20 cellular contexts compared by ENCODE assay signal in genomic region chr16:1261131-1261917, GRCh38. TPM values are rescaled to one million over a fixed set of nuclear protein-coding genes. Genes with fewer than 3 reads are reported as not detected.
DNase-seq lines count a peak whose midpoint lies in the region; ATAC-seq and TF ChIP-seq lines count a peak whose summit lies in the region.
"Had no signal": no experiment of that assay in that cellular context is flagged by ENCODE, and none has a peak within 500 bp of the region (broad histone marks: within the 10 kb centered on the region; RNA-seq: fewer than 3 reads in every experiment).

No MANE protein-coding gene starts in this region.

- no peak for TF ChIP-seq CTCF in esophagus squamous epithelium (IDR thresholded peaks at IDR 0.05)

- H3K27me3 ChIP-seq in HUES6 (ENCODE audit: control insufficient read depth, insufficient read depth, low read length) (peaks cover 70% of the 10 kb centered on the region), NT2/D1 (ENCODE audit: insufficient read depth, insufficient read length) (peaks cover 56% of the 10 kb centered on the region), esophagus squamous epithelium (peaks cover 0 to 84% (median 21%) of the 10 kb centered on the region in 4 donors)

- H3K9ac ChIP-seq in HUES6 (ENCODE audit: low read length) (no peak overlapping the region), NT2/D1 (ENCODE audit: insufficient read length, low read depth) (peak overlapping the region; percentile 44)

- ATAC-seq in SK-N-SH treated with all-trans-retinoic acid at 6 μM for 48 hours (no peak), GM18867 (IDR thresholded peaks at IDR 0.05; ENCODE audit: unreplicated experiment) (no peak)
- ATAC-seq: body of pancreas, esophagus mucosa, HCT116 had no signal

- no peaks in the 10 kb centered on the region for H3K36me3 ChIP-seq in HUES6 (ENCODE audit: control insufficient read depth, insufficient read depth, low read length)
- no peaks in the 10 kb centered on the region for H3K36me3 ChIP-seq in NT2/D1 (ENCODE audit: insufficient read depth, insufficient read length, low read length)
- no peaks in the 10 kb centered on the region for H3K36me3 ChIP-seq in esophagus squamous epithelium
- H3K36me3 ChIP-seq: sigmoid colon had no signal

- intact Hi-C loops in esophagus squamous epithelium (cut with DNase I): loop anchor here (10.0 kb wide), 1 partner anchor 787 kb away; no protein-coding TSS in a partner anchor

- peaks cover 3% of the 10 kb centered on the region; the same call in 1 of the 2 replicates for H3K4me1 ChIP-seq in HUES6 (ENCODE audit: control insufficient read depth, insufficient read depth, low read length)
- no peaks in the 10 kb centered on the region for H3K4me1 ChIP-seq in NT2/D1 (ENCODE audit: insufficient read depth, insufficient read length)
- peaks cover 5 to 18% (median 9%) of the 10 kb centered on the region in 3 donors for H3K4me1 ChIP-seq in esophagus squamous epithelium

- H3K27ac ChIP-seq in HUES6 (ENCODE audit: low read depth, low read length): no peak overlapping the region
- no peak overlapping the region for H3K27ac ChIP-seq in esophagus squamous epithelium
- H3K27ac ChIP-seq: body of pancreas, sigmoid colon had no signal

- H3K4me3 ChIP-seq in HUES6 (ENCODE audit: low read depth, low read length) (peak overlapping the region; percentile 38; the same call in 1 of the 2 replicates), NT2/D1 (ENCODE audit: insufficient read length, low read depth) (peak overlapping the region; percentile 4), esophagus squamous epithelium (no peak overlapping the region)
- H3K4me3 ChIP-seq: body of pancreas, sigmoid colon had no signal

- H3K9me3 ChIP-seq in HUES6 (ENCODE audit: control insufficient read depth, insufficient read depth, low read depth, low read length): peaks cover 10% of the 10 kb centered on the region; the same call in 1 of the 2 replicates
- no peaks in the 10 kb centered on the region for H3K9me3 ChIP-seq in NT2/D1 (ENCODE audit: insufficient read depth, low read length)
- H3K9me3 ChIP-seq in esophagus squamous epithelium: no peaks in the 10 kb centered on the region
- H3K9me3 ChIP-seq: body of pancreas, sigmoid colon had no signal

- WGBS in esophagus squamous epithelium, 2 donors: 30 to 41% methylated on average over 4 to 5 of the region's 48 CpGs

- DNase-seq in EL (peak; percentile 11), NT2/D1 (ENCODE audit: low read depth, low spot score) (no peak), kidney tubule cell (ENCODE audit: low spot score) (peak; percentile 49), NCI-H1092 treated with DMSO at 0.1 percent for 48 hours (lab: John Stamatoyannopoulos, UW) (no peak), esophagus squamous epithelium (lab: John Stamatoyannopoulos, UW) (no peak)
- DNase-seq: activated naive CD4-positive, alpha-beta T cell treated with Interleukin-2 at 50 U/mL for 16 hours; body of pancreas; DMS79; KG1; NCI-H1694 treated with DMSO at 0.1 percent for 48 hours; occipital lobe; SHP77; sigmoid colon had no signal

- no peak for TF ChIP-seq POLR2A in esophagus squamous epithelium (IDR thresholded peaks at IDR 0.05)

TF ChIP-seq in SK-N-SH treated with all-trans-retinoic acid at 6 μM for 48 hours, 23 proteins besides CTCF, POLR2A, EP300 and RAD21:
- no peak for TF ChIP-seq ESRRG (CRISPR knock-in tag; IDR thresholded peaks at IDR 0.05)
- no peak for TF ChIP-seq TCF4 (CRISPR knock-in tag; IDR thresholded peaks at IDR 0.05; ENCODE audit: borderline replicate concordance)
- no peak for TF ChIP-seq ZNF70 (CRISPR knock-in tag; IDR thresholded peaks at IDR 0.05)
- TF ChIP-seq TSHZ2 (CRISPR knock-in tag; IDR thresholded peaks at IDR 0.05): no peak
- no peak for TF ChIP-seq POU6F1 (CRISPR knock-in tag; IDR thresholded peaks at IDR 0.05; ENCODE audit: borderline replicate concordance, low read depth)
- no peak for TF ChIP-seq CREB5 (CRISPR knock-in tag; IDR thresholded peaks at IDR 0.05; ENCODE audit: low read depth)

RNA-seq across cellular contexts. Expression of gene TPSD1, which starts 5.5 kb away (rescaled TPM):
- total RNA-seq in esophagus squamous epithelium: 1 to 10 TPM in 1 of 4 donors, under 1 TPM in 1, not detected in 2; 0.91 to 5.9 TPM
- total RNA-seq: B cell, esophagus mucosa, mononuclear cell, occipital lobe had no signal

RNA-seq across cellular contexts. Expression of gene TPSAB1, which starts 20.8 kb away (rescaled TPM):
- total RNA-seq in esophagus squamous epithelium: 100 to 1,000 TPM in 1 of 4 donors, 10 to 100 TPM in 2, 1 to 10 TPM in 1; 3.0 to 395 (median 16.7) TPM
- total RNA-seq: B cell, mononuclear cell, occipital lobe had no signal

RNA-seq across cellular contexts. Expression of gene TPSB2, which starts 31.3 kb away (rescaled TPM):
- 100 to 1,000 TPM in 1 of 4 donors, 10 to 100 TPM in 2, 1 to 10 TPM in 1; 4.0 to 537 (median 20.2) TPM for total RNA-seq in esophagus squamous epithelium
- total RNA-seq: B cell, mononuclear cell, occipital lobe had no signal

RNA-seq across cellular contexts. Expression of gene TPSG1, which starts 36.3 kb away (rescaled TPM):
- under 1 TPM in 1 of 4 donors, not detected in 3; 0.27 TPM for total RNA-seq in esophagus squamous epithelium
- total RNA-seq: B cell, body of pancreas, mononuclear cell, occipital lobe had no signal

RNA-seq across cellular contexts. Expression of gene UBE2I, which starts 48.1 kb away (rescaled TPM):
- total RNA-seq in esophagus squamous epithelium: 10 to 100 TPM; 31.8 to 88.1 (median 76.3) TPM

Comparison
In these comparisons a context has a peak if more than half of its experiments do, and no peak if none do; other contexts are left out.
1. DNase-seq: peak in EL (single experiment) and kidney tubule cell (single experiment); none in NT2/D1 (single experiment), NCI-H1092 treated with DMSO at 0.1 percent for 48 hours (single experiment) and esophagus squamous epithelium (single experiment).
2. H3K4me3 ChIP-seq: peak in HUES6 (single experiment) and NT2/D1 (single experiment); none in esophagus squamous epithelium (0 of 4).